21 cellular contexts compared by ENCODE assay signal in genomic region chr3:186075489-186075888, GRCh38.
"Had no signal": no experiment of that assay in that cellular context is flagged by ENCODE, and none has a peak within 500 bp of the region (broad histone marks: within the 10 kb centered on the region; RNA-seq: fewer than 3 reads in every experiment).

No MANE protein-coding gene starts in this region.

- H3K27ac Mint-ChIP-seq: naive B cell, nephron had no signal

- H3K27me3 ChIP-seq: dorsolateral prefrontal cortex, esophagus squamous epithelium, hepatocyte, sigmoid colon, stomach, transverse colon had no signal

- H3K79me2 ChIP-seq: hepatocyte had no signal

- ATAC-seq: left colon, left ventricle myocardium superior had no signal

- H3K4me3 ChIP-seq: dorsolateral prefrontal cortex, esophagus squamous epithelium, hepatocyte, lung, sigmoid colon, skin epidermis, stomach, thoracic aorta, transverse colon had no signal

- H3K4me1 Mint-ChIP-seq: naive B cell had no signal

- H3K4me2 ChIP-seq: hepatocyte had no signal

- H3K36me3 ChIP-seq: transverse colon had no signal

- DNase-seq: cortex of kidney; dorsolateral prefrontal cortex; effector CD8-positive, alpha-beta T cell; esophagus squamous epithelium; foreskin fibroblast; head of caudate nucleus; left colon; left ventricle myocardium superior; mesendoderm; naive B cell; sigmoid colon; stimulated activated CD4-positive, alpha-beta T cell treated with anti-CD3 and anti-CD28 coated beads, Interleukin-12 subunit alpha, Interleukin-12 subunit beta, amount 100 ng/mL, for 4 hours; stimulated activated naive CD4-positive, alpha-beta T cell; stomach; substantia nigra; transverse colon had no signal

- H2AFZ ChIP-seq: hepatocyte had no signal

- H3K4me3 Mint-ChIP-seq: naive B cell, nephron had no signal

- H3K4me1 ChIP-seq: esophagus squamous epithelium, sigmoid colon, transverse colon had no signal

- H3K9me3 ChIP-seq: esophagus squamous epithelium, sigmoid colon, thoracic aorta, transverse colon had no signal

- H3K27ac ChIP-seq: dorsolateral prefrontal cortex, esophagus squamous epithelium, hepatocyte, sigmoid colon, stomach, thoracic aorta, transverse colon had no signal
